Comparison of ENCODE assay signal across 8 cellular contexts in the genomic region with DNA sequence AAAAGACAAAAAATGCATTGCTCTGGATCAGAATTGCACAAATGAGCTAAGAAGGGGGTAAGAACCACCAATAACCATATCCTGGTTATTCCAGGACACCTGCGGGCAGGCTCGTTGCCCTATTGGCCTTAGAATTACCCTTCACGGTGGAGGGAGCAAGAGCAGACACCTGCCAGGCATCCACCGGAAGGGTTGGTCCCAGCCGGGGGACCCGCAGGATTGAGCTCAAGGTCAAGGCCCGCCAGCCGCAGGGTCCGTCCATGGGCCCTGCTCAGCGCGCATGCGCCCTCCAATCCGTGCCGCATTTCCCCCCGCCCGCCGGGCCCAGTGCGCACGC. TPM values are rescaled to one million over a fixed set of nuclear protein-coding genes. Genes with fewer than 3 reads are reported as not detected.
DNase-seq lines count a peak whose midpoint lies in the region; ATAC-seq, FAIRE-seq and TF ChIP-seq lines count a peak whose summit lies in the region.

No MANE protein-coding gene starts in this region.

- H3K4me3 ChIP-seq in colonic mucosa = peak overlapping the region; percentile 93

- DNase-seq in GM18507 (ENCODE audit: extremely low spot score, insufficient read length, low read depth) (peak; percentile 91), colonic mucosa (peak; percentile 90), mucosa of gallbladder (ENCODE audit: low spot score) (peak; percentile 92), KG1 (lab: John Stamatoyannopoulos, UW) (no peak)
- no peak for DNase-seq in activated CD4-positive, CD25-positive, alpha-beta regulatory T cell treated with anti-CD3 and anti-CD28 coated beads, Interleukin-2, amount 50 U/mL, for 72 hours

- intact Hi-C loops in colonic mucosa (cut with DNase I) = loop anchor here (10.0 kb wide), 1 partner anchor 203 kb away; a partner anchor contains a TSS

- FAIRE-seq in GM18507 (lab: Jason Lieb, UNC) = no peak

- no peak for TF ChIP-seq POLR2A in GM18505 (IDR thresholded peaks at IDR 0.05; ENCODE audit: borderline replicate concordance, extremely low read depth, insufficient read depth, insufficient read length)

- no peak for ATAC-seq in GM21423 (IDR thresholded peaks at IDR 0.05; ENCODE audit: unreplicated experiment)
- no peak for ATAC-seq in GM18505 (IDR thresholded peaks at IDR 0.05; ENCODE audit: unreplicated experiment)

- peaks cover 73% of the 10 kb centered on the region for H3K36me3 ChIP-seq in KOPT-K1 (ENCODE audit: insufficient read depth, low read length)
- H3K36me3 ChIP-seq in colonic mucosa = peaks cover 23% of the 10 kb centered on the region

- no peak for TF ChIP-seq CTCF in colonic mucosa (IDR thresholded peaks at IDR 0.05)

- H3K4me1 ChIP-seq in colonic mucosa = peaks cover 5% of the 10 kb centered on the region

- H3K9me3 ChIP-seq in KOPT-K1 (ENCODE audit: insufficient read depth, low read length, poor library complexity, severe bottlenecking) (no peaks in the 10 kb centered on the region), colonic mucosa (no peaks in the 10 kb centered on the region)

- no peaks in the 10 kb centered on the region for H3K27me3 ChIP-seq in colonic mucosa

- peak overlapping the region; percentile 70 to 99 for H3K9ac ChIP-seq in colonic mucosa (ENCODE audit: low read depth in 2 of 2, low read length in 2 of 2)

- H3K27ac ChIP-seq in KOPT-K1 (ENCODE audit: low read depth, low read length, poor library complexity, severe bottlenecking) (peak overlapping the region; percentile 96), colonic mucosa (peak overlapping the region; percentile 96)

RNA-seq across cellular contexts. Expression of a gene that starts 0.6 kb away (rescaled TPM):
- total RNA-seq in colonic mucosa (100 to 1,000 TPM; 419 to 474 TPM), mucosa of gallbladder (329 TPM)

RNA-seq across cellular contexts. Expression of a gene that starts 54.8 kb away (rescaled TPM):
- 1 to 10 TPM; 2.1 to 6.7 TPM for total RNA-seq in colonic mucosa
- 3.8 TPM for total RNA-seq in mucosa of gallbladder

Comparison
In these comparisons a context has a peak if more than half of its experiments do, and no peak if none do; other contexts are left out.
1. DNase-seq: peak in GM18507 (single experiment), colonic mucosa (single experiment) and mucosa of gallbladder (single experiment); none in KG1 (single experiment) and activated CD4-positive, CD25-positive, alpha-beta regulatory T cell treated with anti-CD3 and anti-CD28 coated beads, Interleukin-2, amount 50 U/mL, for 72 hours (single experiment).